ENCODE assay signal across 8 cellular contexts in the genomic region with DNA sequence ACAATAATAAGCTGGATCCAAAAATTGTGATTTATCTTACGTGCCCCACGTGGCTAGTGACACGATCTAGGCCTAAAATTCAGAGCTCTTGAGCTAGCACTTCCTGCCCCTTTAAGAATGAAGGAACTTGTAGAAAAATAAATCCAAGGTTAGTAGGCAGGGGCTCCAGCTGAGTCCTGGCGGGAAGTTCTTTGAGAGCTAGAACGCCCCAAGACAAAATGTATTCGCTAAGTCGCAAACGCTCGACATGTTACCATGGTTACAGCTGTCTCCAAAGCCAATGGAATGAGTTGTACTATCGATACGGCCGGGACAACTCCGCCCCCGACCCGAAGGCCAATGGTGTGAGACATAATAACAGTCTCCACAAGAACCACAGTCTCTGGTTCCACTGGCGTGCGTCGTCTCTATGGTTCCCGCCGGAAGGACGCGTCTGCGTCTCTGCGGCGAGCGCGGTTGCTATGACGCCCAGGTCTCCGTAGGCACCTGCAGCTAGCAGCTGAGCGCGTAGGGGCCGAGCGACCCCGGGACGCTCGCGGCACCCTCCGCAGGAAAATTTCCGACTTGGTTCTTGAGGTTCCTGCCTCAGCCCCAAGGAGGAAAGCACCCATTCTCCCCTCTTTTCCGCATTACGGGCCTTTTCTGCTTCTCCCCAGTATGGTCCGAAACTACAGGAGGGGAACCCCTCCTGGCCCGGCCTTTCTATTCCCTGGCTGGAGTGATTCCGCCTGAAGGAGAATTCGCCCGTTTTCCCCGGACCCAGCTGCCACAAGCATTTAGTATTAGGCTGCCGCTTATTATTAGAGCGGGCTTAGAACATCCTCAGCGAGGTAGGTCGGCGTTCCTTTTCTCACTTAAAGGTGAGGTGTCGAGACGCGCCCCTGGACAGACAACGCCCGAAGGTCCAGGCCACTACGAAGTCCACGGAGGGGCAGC. TPM values are rescaled to one million over a fixed set of nuclear protein-coding genes. Genes with fewer than 3 reads are reported as not detected.
DNase-seq lines count a peak whose midpoint lies in the region; ATAC-seq and TF ChIP-seq lines count a peak whose summit lies in the region.

A gene (plus strand): TSS at position 459 of the 936 bp plus-strand sequence. CDS start 17,266 bp downstream, outside the sequence.

- WGBS in ovary, 3 donors, result 0 to 1% (median 0%) methylated on average over 57 to 59 of the region's 59 CpGs
- WGBS in thymus, result 3% methylated on average over 59 of the region's 59 CpGs

- peak; percentile 93 for DNase-seq in GM12864 (ENCODE audit: low read depth)
- peak; percentile 100 for DNase-seq in NCI-H128 (lab: John Stamatoyannopoulos, UW; ENCODE audit: unreplicated experiment)
- peak; percentile 89 for DNase-seq in activated naive CD8-positive, alpha-beta T cell treated with anti-CD3 and anti-CD28 coated beads, Interleukin-2, amount 50 U/mL, for 16 hours (ENCODE audit: low read depth, low spot score)
- peak; percentile 96 for DNase-seq in Right ventricle myocardium superior
- DNase-seq in ovary, result peak; percentile 92 to 96 (median 95)

- H3K27ac ChIP-seq in SU-DHL-6 (ENCODE audit: low read depth, low read length), result no peak within 1 kb of the TSS
- H3K27ac ChIP-seq in ovary, result no peak within 1 kb of the TSS
- peak within 1 kb of the TSS; percentile 43 for H3K27ac ChIP-seq in thymus (ENCODE audit: low read depth)

- no peak for TF ChIP-seq CTCF in GM12864 (IDR thresholded peaks at IDR 0.05; ENCODE audit: low read depth, low read length, missing control alignments)
- no peak for TF ChIP-seq CTCF in SU-DHL-6 (IDR thresholded peaks at IDR 0.05; ENCODE audit: insufficient read depth, low read length, poor library complexity, severe bottlenecking)
- TF ChIP-seq CTCF in ovary (IDR thresholded peaks at IDR 0.05), result no peak

- H4K20me1 ChIP-seq in SU-DHL-6 (ENCODE audit: low read depth, low read length), result no peaks in the 10 kb centered on the region

- no peak within 1 kb of the TSS for H3K9ac ChIP-seq in SU-DHL-6 (ENCODE audit: low read length)

- no peaks in the 10 kb centered on the region for H3K9me2 ChIP-seq in SU-DHL-6 (replicated peaks; ENCODE audit: insufficient read depth, low read length)

- intact Hi-C loops in Right ventricle myocardium superior (cut with DNase I), result no loop called here
- intact Hi-C loops in ovary (cut with DNase I), result no loop called here

- peak within 1 kb of the TSS; percentile 44 for H2AFZ ChIP-seq in SU-DHL-6 (ENCODE audit: low read depth, low read length, severe bottlenecking)

- no peaks in the 10 kb centered on the region; the same call in 1 of the 2 replicates for H3F3A ChIP-seq in SU-DHL-6 (ENCODE audit: insufficient read depth)

- no peak for TF ChIP-seq POLR2A in ovary (IDR thresholded peaks at IDR 0.05)

- H3K36me3 ChIP-seq in SU-DHL-6 (ENCODE audit: low read length), result peaks cover 6% of the 10 kb centered on the region; the same call in 1 of the 2 replicates
- H3K36me3 ChIP-seq in ovary, result no peaks in the 10 kb centered on the region
- H3K36me3 ChIP-seq in thymus (ENCODE audit: control insufficient read depth, insufficient read depth), result peaks cover 4% of the 10 kb centered on the region

- peaks cover 5% of the 10 kb centered on the region for H3K4me1 ChIP-seq in ovary (ENCODE audit: insufficient read depth)
- peaks cover 10% of the 10 kb centered on the region for H3K4me1 ChIP-seq in thymus (ENCODE audit: control insufficient read depth, insufficient read depth, low read length)

- ATAC-seq in HG02759 (IDR thresholded peaks at IDR 0.05; ENCODE audit: unreplicated experiment) (peak; percentile 99), Right ventricle myocardium superior (ENCODE audit: poor library complexity) (peak; percentile 100)

- peak within 1 kb of the TSS; percentile 51 for H3K4me2 ChIP-seq in SU-DHL-6 (ENCODE audit: low read depth, low read length, poor library complexity, severe bottlenecking)

- peak within 1 kb of the TSS; percentile 68 for H3K4me3 ChIP-seq in GM12864 (ENCODE audit: low read depth, low read length)
- H3K4me3 ChIP-seq in SU-DHL-6 (ENCODE audit: insufficient read depth, low read length, poor library complexity, severe bottlenecking), result peak within 1 kb of the TSS; percentile 29
- peak within 1 kb of the TSS; percentile 56 for H3K4me3 ChIP-seq in ovary
- H3K4me3 ChIP-seq in thymus (ENCODE audit: low read length), result peak within 1 kb of the TSS; percentile 60

- peaks cover under 1% of the 10 kb centered on the region; the same call in 1 of the 2 replicates for H3K79me2 ChIP-seq in SU-DHL-6 (ENCODE audit: insufficient read depth, low read length)

- no peak for TF ChIP-seq EP300 in ovary (IDR thresholded peaks at IDR 0.05)

- H3K9me3 ChIP-seq in SU-DHL-6 (ENCODE audit: insufficient read depth, low read length) (no peaks in the 10 kb centered on the region), ovary (no peaks in the 10 kb centered on the region), thymus (ENCODE audit: control insufficient read depth) (no peaks in the 10 kb centered on the region)

- H3K27me3 ChIP-seq in SU-DHL-6 (ENCODE audit: low read length), result no peaks in the 10 kb centered on the region
- H3K27me3 ChIP-seq in ovary, result no peaks in the 10 kb centered on the region
- no peaks in the 10 kb centered on the region for H3K27me3 ChIP-seq in thymus (ENCODE audit: control insufficient read depth, insufficient read depth)

RNA-seq across cellular contexts. Expression of the gene that starts here (rescaled TPM):
- total RNA-seq in Right ventricle myocardium superior (1.5 TPM), ovary (10 to 100 TPM in 1 of 7 donors, 1 to 10 TPM in 6; 5.2 to 11.7 (median 7.2) TPM)
- polyA plus RNA-seq in ovary (1 to 10 TPM; 3.8 to 4.3 TPM), thymus (1.6 TPM)
